ENCODE assay signal across 19 cellular contexts in genomic region chr11:46181843-46182424, GRCh38.
"Had no signal": no experiment of that assay in that cellular context is flagged by ENCODE, and none has a peak within 500 bp of the region (broad histone marks: within the 10 kb centered on the region; RNA-seq: fewer than 3 reads in every experiment).

No MANE protein-coding gene starts in this region.

- DNase-seq: cortex of kidney; effector memory CD8-positive, alpha-beta T cell; kidney; naive thymus-derived CD8-positive, alpha-beta T cell; nephron progenitor cell; nucleus accumbens; sigmoid colon; stimulated activated CD4-positive, alpha-beta T cell treated with anti-CD3 and anti-CD28 coated beads, Interleukin-2, amount 100 ng/mL, for 24 hours; stimulated activated CD4-positive, alpha-beta T cell treated with anti-CD3 and anti-CD28 coated beads, Interleukin-4, amount 100 ng/mL, for 24 hours; stimulated activated naive CD4-positive, alpha-beta T cell treated with Interleukin-2 at 50 U/mL for 16 hours; stomach; thyroid gland had no signal

- H3K4me3 ChIP-seq: prostate gland, right atrium auricular region, sigmoid colon, stomach, thyroid gland had no signal

- H3K9me3 ChIP-seq: prostate gland, right atrium auricular region, sigmoid colon, stomach, thyroid gland had no signal

- H3K27ac ChIP-seq: prostate gland, right atrium auricular region, sigmoid colon, stomach, thyroid gland had no signal

- H3K4me1 ChIP-seq: prostate gland, right atrium auricular region, sigmoid colon, stomach, thyroid gland had no signal

- H3K36me3 ChIP-seq: prostate gland, right atrium auricular region, sigmoid colon, stomach, thyroid gland had no signal

- H3K27me3 ChIP-seq: right atrium auricular region, sigmoid colon, stomach, thyroid gland had no signal

- FAIRE-seq: endometrium, frontal cortex, kidney, urothelium cell line had no signal

- ATAC-seq: effector memory CD8-positive, alpha-beta T cell; left lobe of liver; naive thymus-derived CD8-positive, alpha-beta T cell; stimulated activated effector memory CD8-positive, alpha-beta T cell treated with anti-CD3 and anti-CD28 coated beads, Interleukin-12 subunit alpha, Interleukin-12 subunit beta, amount 100 ng/mL, for 72 hours had no signal
